28 cellular contexts compared by ENCODE assay signal in the genomic region with DNA sequence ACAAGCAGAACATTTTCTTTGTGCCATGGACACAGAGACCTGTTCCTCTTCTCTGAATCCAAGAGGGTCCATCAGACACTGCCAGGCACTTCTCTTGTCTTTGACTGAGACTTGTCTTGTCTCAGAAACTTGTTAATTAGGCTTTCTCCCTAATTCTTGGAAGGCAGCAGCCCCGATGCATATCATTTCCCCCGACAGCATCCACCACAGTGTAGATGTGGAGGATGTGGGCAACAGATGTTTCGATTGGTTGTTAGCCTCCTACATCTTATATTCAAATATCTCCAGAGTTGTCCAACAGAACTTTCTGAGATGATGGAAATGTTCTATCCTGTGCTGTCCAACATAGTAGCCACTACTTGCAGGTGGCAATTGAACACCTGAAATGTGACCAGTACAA. TPM values are rescaled to one million over a fixed set of nuclear protein-coding genes. Genes with fewer than 3 reads are reported as not detected.
"Had no signal": no experiment of that assay in that cellular context is flagged by ENCODE, and none has a peak within 500 bp of the region (broad histone marks: within the 10 kb centered on the region; RNA-seq: fewer than 3 reads in every experiment).

No MANE protein-coding gene starts in this region.

- H3K27ac ChIP-seq: colonic mucosa, epithelial cell of prostate, gastrocnemius medialis, heart right ventricle, left lung, lower lobe of right lung had no signal

- H3K36me3 Mint-ChIP-seq: mesothelial cell of epicardium had no signal

- H3K4me1 Mint-ChIP-seq: mesothelial cell of epicardium had no signal

- H3K9me3 Mint-ChIP-seq: dendritic cell treated with granulocyte-macrophage colony-stimulating factor and Interleukin-4, amounts not matched to agents 40 ng/mL and 50 ng/mL, for 4 days; effector memory CD8-positive, alpha-beta T cell; endodermal cell; mesothelial cell of epicardium had no signal

- DNase-seq: colonic mucosa; cortex of kidney; effector CD8-positive, alpha-beta T cell; effector memory CD8-positive, alpha-beta T cell; endodermal cell; erythroblast; esophagus squamous epithelium; foreskin melanocyte; gastrocnemius medialis; glutamatergic neuron; head of caudate nucleus; heart right ventricle; hippocampal formation; left cardiac atrium; left lung; left ventricle myocardium superior; lower lobe of right lung; mesenchymal stem cell; mucosa of descending colon had no signal

- H3K4me3 ChIP-seq: colonic mucosa, esophagus squamous epithelium, gastrocnemius medialis, heart right ventricle, left lung, lower lobe of right lung, mucosa of descending colon had no signal

- H3K9me3 ChIP-seq: colonic mucosa, esophagus squamous epithelium, gastrocnemius medialis, heart right ventricle, left lung, lower lobe of right lung, mucosa of descending colon had no signal

- FAIRE-seq: endometrium, islet of Langerhans, keratinocyte had no signal

- H3K4me3 Mint-ChIP-seq: dendritic cell treated with granulocyte-macrophage colony-stimulating factor and Interleukin-4, amounts not matched to agents 40 ng/mL and 50 ng/mL, for 4 days; effector memory CD8-positive, alpha-beta T cell; endodermal cell; mesothelial cell of epicardium had no signal

- H3K36me3 ChIP-seq: colonic mucosa, esophagus squamous epithelium, gastrocnemius medialis, heart right ventricle, left lung, lower lobe of right lung had no signal

- H3K27ac Mint-ChIP-seq: dendritic cell treated with granulocyte-macrophage colony-stimulating factor and Interleukin-4, amounts not matched to agents 40 ng/mL and 50 ng/mL, for 4 days; endodermal cell; mesothelial cell of epicardium had no signal

- H3K27me3 ChIP-seq: colonic mucosa, esophagus squamous epithelium, gastrocnemius medialis, left lung had no signal

- ATAC-seq: effector memory CD8-positive, alpha-beta T cell; esophagus mucosa; gastrocnemius medialis; heart right ventricle; left cardiac atrium; left lung; left ventricle myocardium superior; lower lobe of right lung; mucosa of descending colon had no signal

- H3K4me1 ChIP-seq: colonic mucosa, left lung had no signal

RNA-seq across cellular contexts. Expression of a gene that starts 15.5 kb away (rescaled TPM):
- total RNA-seq: glomerular endothelial cell, lung microvascular endothelial cell had no signal
